Comparison of ENCODE assay signal across 10 cellular contexts in the genomic region with DNA sequence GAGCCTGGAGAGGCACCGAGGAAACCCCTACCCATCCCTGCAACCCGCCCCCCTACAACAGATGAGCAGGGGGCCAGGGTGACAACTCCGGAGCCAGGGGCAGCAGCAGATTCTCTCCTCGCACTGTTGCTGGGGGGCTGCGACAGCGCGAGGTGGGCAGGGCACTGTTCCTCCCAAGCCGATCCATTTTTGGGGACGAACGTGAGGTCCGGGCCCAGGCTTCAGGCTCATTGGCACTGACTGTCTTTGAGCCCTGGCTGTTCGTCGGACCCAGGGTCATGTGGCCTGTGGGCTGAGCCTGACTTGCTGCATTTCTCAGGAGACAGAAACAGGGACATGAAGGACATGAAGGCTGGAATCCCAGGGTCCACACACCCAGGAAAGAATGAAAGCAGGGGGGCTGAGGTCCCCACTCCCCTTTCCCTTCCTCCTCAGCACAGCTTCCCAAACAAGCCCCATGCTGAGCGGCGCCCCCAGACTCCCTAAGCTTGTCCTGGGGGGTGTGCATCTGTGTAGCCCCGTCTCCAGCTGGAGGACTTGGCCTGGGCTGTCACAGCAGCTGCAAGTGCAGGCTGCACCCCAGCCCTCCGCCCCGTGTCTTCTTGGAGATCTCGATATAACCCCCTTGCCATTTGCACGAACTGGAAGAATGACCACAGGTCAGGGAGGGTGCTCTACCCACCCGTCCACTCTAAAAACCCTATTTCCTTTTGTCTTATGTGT. TPM values are rescaled to one million over a fixed set of nuclear protein-coding genes. Genes with fewer than 3 reads are reported as not detected.
A peak's percentile ranks its signal among the peaks of the same experiment; 100 is the strongest.
DNase-seq lines count a peak whose midpoint lies in the region; ATAC-seq, FAIRE-seq and TF ChIP-seq lines count a peak whose summit lies in the region.
"Had no signal": no experiment of that assay in that cellular context is flagged by ENCODE, and none has a peak within 500 bp of the region (broad histone marks: within the 10 kb centered on the region; RNA-seq: fewer than 3 reads in every experiment).

No MANE protein-coding gene starts in this region.

- no peaks in the 10 kb centered on the region for H4K20me1 ChIP-seq in HepG2 (ENCODE audit: insufficient read depth, low read length)

- FAIRE-seq in HepG2 (lab: Jason Lieb, UNC), result peak; percentile 18

- no peaks in the 10 kb centered on the region for H3K27me3 ChIP-seq in HepG2 (ENCODE audit: control insufficient read depth in 1 of 2, insufficient read depth in 2 of 2, low read length in 2 of 2)
- H3K27me3 ChIP-seq in spleen (replicated peaks in 1 of 7), result peaks cover 0 to 19% (median 0%) of the 10 kb centered on the region in 7 donors

- intact Hi-C loops in HepG2 (cut with micrococcal nuclease; ENCODE audit: unreplicated experiment), result no loop called here
- intact Hi-C loops in spleen (cut with DNase I; ENCODE audit: low total_unique reads), result no loop called here

- H3K4me1 ChIP-seq in HepG2 (ENCODE audit: insufficient read depth, low read length), result peaks cover 29% of the 10 kb centered on the region
- H3K4me1 ChIP-seq in spleen, result peaks cover 39 to 100% (median 85%) of the 10 kb centered on the region in 6 donors

- DNase-seq in HFF-Myc (ENCODE audit: extremely low read depth, low read depth) (no peak), cerebellar cortex (ENCODE audit: low spot score) (peak; percentile 56), HepG2 (ENCODE audit: low spot score) (no peak), spleen (no peak), A172 (ENCODE audit: low spot score) (no peak), NCI-H1048 (lab: John Stamatoyannopoulos, UW) (no peak)
- DNase-seq: activated naive CD4-positive, alpha-beta T cell treated with Interleukin-2 at 50 U/mL for 16 hours; stimulated activated CD4-positive, alpha-beta T cell treated with anti-CD3 and anti-CD28 coated beads, Interleukin-15, amount 100 ng/mL, for 24 hours had no signal

- H3K36me3 ChIP-seq in HepG2 (replicated peaks in 1 of 2; ENCODE audit: control insufficient read depth in 1 of 2, insufficient read depth in 2 of 2, low read length in 2 of 2), result no peaks in the 10 kb centered on the region
- H3K36me3 ChIP-seq in spleen, result peaks cover 0 to 13% (median 0%) of the 10 kb centered on the region in 6 donors

- TF ChIP-seq EP300 in HepG2 (IDR thresholded peaks at IDR 0.05; ENCODE audit: low read depth in 2 of 2, low read length in 2 of 2), result 0 out of 4 replicates have a peak, but pooled peaks of 1 of the 2 experiments have one; percentile 1
- no peak for TF ChIP-seq EP300 in HepG2 (CRISPR knock-in tag; IDR thresholded peaks at IDR 0.05; ENCODE audit: borderline replicate concordance)

- TF ChIP-seq CTCF in HFF-Myc (IDR thresholded peaks at IDR 0.05; ENCODE audit: low read depth, low read length, missing control alignments) (no peak), HepG2 (CRISPR knock-in tag; IDR thresholded peaks at IDR 0.05) (no peak), spleen (IDR thresholded peaks at IDR 0.05 in 8 of 11, conservative IDR thresholded peaks at IDR 0.05 in 3 of 11) (no peak)

- H3K4me2 ChIP-seq in HepG2 (ENCODE audit: low read depth, low read length), result peak overlapping the region; percentile 78

- POLR2A ChIA-PET in HepG2 (lab: Yijun Ruan, JAX), result interaction anchor here (0.7 to 3.1 kb wide), 11 partner anchors 9 to 190 kb away, joined by 3 to 18 read pairs (median 4); a partner anchor contains a TSS

- no peak overlapping the region for H2AFZ ChIP-seq in HepG2 (ENCODE audit: low read length)

- H3K9ac ChIP-seq in HepG2 (ENCODE audit: insufficient read depth, low read depth, low read length), result peak overlapping the region; percentile 58

- CTCF ChIA-PET in HepG2 (lab: Yijun Ruan, JAX; ENCODE audit: low intra/inter-chr PET ratio, low total read pairs), result interaction anchor here (1.3 kb wide), 1 partner anchor 87 kb away, joined by 7 read pairs; no protein-coding TSS in a partner anchor

- no peaks in the 10 kb centered on the region for H3K9me3 ChIP-seq in HepG2 (ENCODE audit: low read length)
- H3K9me3 ChIP-seq in spleen, result no peaks in the 10 kb centered on the region

- H3K4me3 ChIP-seq in HFF-Myc (replicated peaks; ENCODE audit: low read depth, low read length) (peak overlapping the region; percentile 44), HepG2 (replicated peaks in 1 of 3; ENCODE audit: insufficient read depth in 1 of 3, low read depth in 2 of 3, low read length in 3 of 3) (peak overlapping the region; percentile 17 to 60 (median 38); a peak in 4 of 6 replicates), spleen (peak overlapping the region in 4 of 8 donors; percentile 1 to 58 (median 13))

- ATAC-seq in HepG2 (peak; percentile 6; the same call in 2 of the 3 replicates), HG02798 (IDR thresholded peaks at IDR 0.05; ENCODE audit: poor library complexity, unreplicated experiment) (no peak), GM21390 (IDR thresholded peaks at IDR 0.05; ENCODE audit: unreplicated experiment) (no peak)

- peak overlapping the region; percentile 66 for H3K27ac ChIP-seq in HepG2 (ENCODE audit: extremely low read length, insufficient read depth, low read length)
- peak overlapping the region; percentile 78 to 97 (median 94) for H3K27ac ChIP-seq in spleen

- TSS peak; percentile 86 for BruUV-seq in HepG2 (replicated peaks; lab: Mats Ljungman, UMichigan)

- TF ChIP-seq RAD21 in HepG2 (CRISPR knock-in tag; IDR thresholded peaks at IDR 0.05), result no peak

- H3K79me2 ChIP-seq in HepG2 (ENCODE audit: insufficient read depth, low read length), result no peaks in the 10 kb centered on the region

- WGBS in HepG2 (ENCODE audit: low lambda C conversion rate), result 70% methylated on average over 15 of the region's 21 CpGs
- WGBS in spleen, 5 donors, result 53 to 68% (median 55%) methylated on average over 12 to 21 of the region's 21 CpGs

- in situ Hi-C loops in HepG2 (cut with HindIII; ENCODE audit: extremely low pct_ligation_motif_present, low pct_unique_long_range_greater_than_20kb), result loop anchor here (5.0 kb wide), 1 partner anchor 88 kb away; no protein-coding TSS in a partner anchor

- no peak for TF ChIP-seq POLR2A in HepG2 (IDR thresholded peaks at IDR 0.05; ENCODE audit: insufficient read depth in 1 of 2, low read depth in 2 of 2, low read length in 2 of 2)
- no peak for TF ChIP-seq POLR2A in spleen (IDR thresholded peaks at IDR 0.05)

RNA-seq across cellular contexts. Expression of a gene that starts 18.7 kb away (rescaled TPM):
- total RNA-seq in HepG2 (2016; rRNA removed; fragmentation: Illumina TruSeq; extraction: Trizol) (not detected in 2 replicates), spleen (10 to 100 TPM in 3 of 7 donors, 1 to 10 TPM in 4; 5.7 to 19.3 (median 9.9) TPM)
- not detected in 2 replicates for total RNA-seq in HepG2 (2016; cell fraction: cytosol; rRNA removed; fragmentation: Illumina TruSeq; extraction: Trizol; ENCODE audit: low read depth)
- total RNA-seq in HepG2 (2016; cell fraction: insoluble cytoplasmic fraction; rRNA removed; fragmentation: Illumina TruSeq; extraction: Trizol), result 0.06 TPM in 1 of 2 replicates, not detected in the other
- total RNA-seq in HepG2 (2016; cell fraction: membrane; rRNA removed; fragmentation: Illumina TruSeq; extraction: Trizol), result not detected in 2 replicates
- total RNA-seq in HepG2 (2016; cell fraction: nucleus; rRNA removed; fragmentation: Illumina TruSeq; extraction: Trizol), result not detected in 2 replicates
- polyA plus RNA-seq in HepG2 (2011; rRNA removed) (not detected in 2 replicates), spleen (1 to 10 TPM in 1 of 3 donors, under 1 TPM in 2; 0.03 to 3.0 (median 0.09) TPM)
- polyA plus RNA-seq in HepG2 (2011; cell fraction: cytosol; rRNA removed), result not detected in 2 replicates
- 0.14 and 0.31 TPM in 2 replicates for polyA plus RNA-seq in HepG2 (2011; cell fraction: nucleus; rRNA removed)
- polyA plus RNA-seq in HepG2 (2012), result 0.07 and 0.13 TPM in 2 replicates
- polyA plus RNA-seq in HepG2 (2016; cell fraction: cytosol; fragmentation: Illumina TruSeq; extraction: Trizol; ENCODE audit: low read depth), result not detected in 2 replicates
- not detected in 2 replicates for polyA plus RNA-seq in HepG2 (2016; cell fraction: insoluble cytoplasmic fraction; fragmentation: Illumina TruSeq; extraction: Trizol; ENCODE audit: low read depth)
- polyA plus RNA-seq in HepG2 (2016; cell fraction: membrane; fragmentation: Illumina TruSeq; extraction: Trizol; ENCODE audit: low read depth), result not detected in 2 replicates
- polyA plus RNA-seq in HepG2 (2016; cell fraction: nucleus; fragmentation: Illumina TruSeq; extraction: Trizol; ENCODE audit: insufficient read depth, low read depth), result not detected in 2 replicates
- 1.2 TPM in 1 of 2 replicates, not detected in the other for polyA minus RNA-seq in HepG2 (2011; rRNA and poly(A)+ RNA removed; ENCODE audit: low replicate concordance)
- not detected in 2 replicates for polyA minus RNA-seq in HepG2 (2011; cell fraction: cytosol; rRNA and poly(A)+ RNA removed)
- polyA minus RNA-seq in HepG2 (2011; cell fraction: nucleus; rRNA and poly(A)+ RNA removed), result 1.5 and 1.6 TPM in 2 replicates
- 0.81 and 0.89 TPM in 2 replicates for total RNA-seq in A172 (2014; rRNA removed; shearing (Covaris generic))

RNA-seq across cellular contexts. Expression of a gene that starts 40.9 kb away (rescaled TPM):
- total RNA-seq in HepG2 (2016; rRNA removed; fragmentation: Illumina TruSeq; extraction: Trizol) (2.2 and 3.8 TPM in 2 replicates), spleen (100 to 1,000 TPM; 164 to 333 (median 198) TPM)
- total RNA-seq in HepG2 (2016; cell fraction: cytosol; rRNA removed; fragmentation: Illumina TruSeq; extraction: Trizol; ENCODE audit: low read depth), result 1.4 and 1.7 TPM in 2 replicates
- total RNA-seq in HepG2 (2016; cell fraction: insoluble cytoplasmic fraction; rRNA removed; fragmentation: Illumina TruSeq; extraction: Trizol), result 1.7 and 3.9 TPM in 2 replicates
- 3.3 and 3.4 TPM in 2 replicates for total RNA-seq in HepG2 (2016; cell fraction: membrane; rRNA removed; fragmentation: Illumina TruSeq; extraction: Trizol)
- total RNA-seq in HepG2 (2016; cell fraction: nucleus; rRNA removed; fragmentation: Illumina TruSeq; extraction: Trizol), result 6.3 and 8.0 TPM in 2 replicates
- polyA plus RNA-seq in HepG2 (2011; rRNA removed) (8.5 and 11.7 TPM in 2 replicates), spleen (10 to 100 TPM; 16.3 to 42.2 (median 26.9) TPM)
- polyA plus RNA-seq in HepG2 (2011; cell fraction: cytosol; rRNA removed), result 8.0 and 12.6 TPM in 2 replicates
- 10.4 and 13.8 TPM in 2 replicates for polyA plus RNA-seq in HepG2 (2011; cell fraction: nucleus; rRNA removed)
- polyA plus RNA-seq in HepG2 (2012), result 25.0 and 33.2 TPM in 2 replicates
- polyA plus RNA-seq in HepG2 (2016; cell fraction: cytosol; fragmentation: Illumina TruSeq; extraction: Trizol; ENCODE audit: low read depth), result 3.0 and 3.2 TPM in 2 replicates
- 3.9 and 5.4 TPM in 2 replicates for polyA plus RNA-seq in HepG2 (2016; cell fraction: insoluble cytoplasmic fraction; fragmentation: Illumina TruSeq; extraction: Trizol; ENCODE audit: low read depth)
- 4.0 and 5.0 TPM in 2 replicates for polyA plus RNA-seq in HepG2 (2016; cell fraction: membrane; fragmentation: Illumina TruSeq; extraction: Trizol; ENCODE audit: low read depth)
- 18.4 and 18.6 TPM in 2 replicates for polyA plus RNA-seq in HepG2 (2016; cell fraction: nucleus; fragmentation: Illumina TruSeq; extraction: Trizol; ENCODE audit: insufficient read depth, low read depth)
- 10.0 and 25.5 TPM in 2 replicates for polyA minus RNA-seq in HepG2 (2011; rRNA and poly(A)+ RNA removed; ENCODE audit: low replicate concordance)
- 11.5 and 14.6 TPM in 2 replicates for polyA minus RNA-seq in HepG2 (2011; cell fraction: cytosol; rRNA and poly(A)+ RNA removed)
- polyA minus RNA-seq in HepG2 (2011; cell fraction: nucleus; rRNA and poly(A)+ RNA removed), result 4.2 and 6.2 TPM in 2 replicates
- 257 and 279 TPM in 2 replicates for total RNA-seq in A172 (2014; rRNA removed; shearing (Covaris generic))

RNA-seq across cellular contexts. Expression of a gene that starts 43.7 kb away (rescaled TPM):
- total RNA-seq in HepG2 (2016; rRNA removed; fragmentation: Illumina TruSeq; extraction: Trizol), result 29.6 and 30.7 TPM in 2 replicates
- total RNA-seq in HepG2 (2016; cell fraction: cytosol; rRNA removed; fragmentation: Illumina TruSeq; extraction: Trizol; ENCODE audit: low read depth), result 17.6 and 21.4 TPM in 2 replicates
- 29.5 and 30.6 TPM in 2 replicates for total RNA-seq in HepG2 (2016; cell fraction: insoluble cytoplasmic fraction; rRNA removed; fragmentation: Illumina TruSeq; extraction: Trizol)
- 23.9 and 28.0 TPM in 2 replicates for total RNA-seq in HepG2 (2016; cell fraction: membrane; rRNA removed; fragmentation: Illumina TruSeq; extraction: Trizol)
- total RNA-seq in HepG2 (2016; cell fraction: nucleus; rRNA removed; fragmentation: Illumina TruSeq; extraction: Trizol), result 45.6 and 50.9 TPM in 2 replicates
- 45.9 and 49.4 TPM in 2 replicates for polyA plus RNA-seq in HepG2 (2011; rRNA removed)
- 22.4 and 27.2 TPM in 2 replicates for polyA plus RNA-seq in HepG2 (2011; cell fraction: cytosol; rRNA removed)
- polyA plus RNA-seq in HepG2 (2011; cell fraction: nucleus; rRNA removed), result 148 and 160 TPM in 2 replicates
- polyA plus RNA-seq in HepG2 (2012), result 49.1 and 55.7 TPM in 2 replicates
- polyA plus RNA-seq in HepG2 (2016; cell fraction: cytosol; fragmentation: Illumina TruSeq; extraction: Trizol; ENCODE audit: low read depth), result 1.6 and 2.3 TPM in 2 replicates
- 22.1 and 28.5 TPM in 2 replicates for polyA plus RNA-seq in HepG2 (2016; cell fraction: insoluble cytoplasmic fraction; fragmentation: Illumina TruSeq; extraction: Trizol; ENCODE audit: low read depth)
- polyA plus RNA-seq in HepG2 (2016; cell fraction: membrane; fragmentation: Illumina TruSeq; extraction: Trizol; ENCODE audit: low read depth), result 6.8 and 7.2 TPM in 2 replicates
- 90.2 and 93.2 TPM in 2 replicates for polyA plus RNA-seq in HepG2 (2016; cell fraction: nucleus; fragmentation: Illumina TruSeq; extraction: Trizol; ENCODE audit: insufficient read depth, low read depth)
- 82.7 and 86.0 TPM in 2 replicates for polyA minus RNA-seq in HepG2 (2011; rRNA and poly(A)+ RNA removed; ENCODE audit: low replicate concordance)
- polyA minus RNA-seq in HepG2 (2011; cell fraction: cytosol; rRNA and poly(A)+ RNA removed), result 18.0 and 21.4 TPM in 2 replicates
- 71.6 and 79.7 TPM in 2 replicates for polyA minus RNA-seq in HepG2 (2011; cell fraction: nucleus; rRNA and poly(A)+ RNA removed)
- 10 to 100 TPM; 38.0 to 95.0 (median 60.1) TPM for total RNA-seq in spleen
- polyA plus RNA-seq in spleen, result 10 to 100 TPM; 13.4 to 26.1 (median 25.0) TPM
- 15.9 and 33.6 TPM in 2 replicates for total RNA-seq in A172 (2014; rRNA removed; shearing (Covaris generic))

Comparison
In these comparisons a context has a peak if more than half of its experiments do, and no peak if none do; other contexts are left out.
1. RNA of a gene that starts 40.9 kb away (total RNA-seq): 257 to 279 TPM in A172 and 164 to 333 TPM in spleen; 1.4 to 8.0 TPM in HepG2; every median in the first group is over 10 times any median in the second.